ENCODE assay signal across 18 cellular contexts in the genomic region with DNA sequence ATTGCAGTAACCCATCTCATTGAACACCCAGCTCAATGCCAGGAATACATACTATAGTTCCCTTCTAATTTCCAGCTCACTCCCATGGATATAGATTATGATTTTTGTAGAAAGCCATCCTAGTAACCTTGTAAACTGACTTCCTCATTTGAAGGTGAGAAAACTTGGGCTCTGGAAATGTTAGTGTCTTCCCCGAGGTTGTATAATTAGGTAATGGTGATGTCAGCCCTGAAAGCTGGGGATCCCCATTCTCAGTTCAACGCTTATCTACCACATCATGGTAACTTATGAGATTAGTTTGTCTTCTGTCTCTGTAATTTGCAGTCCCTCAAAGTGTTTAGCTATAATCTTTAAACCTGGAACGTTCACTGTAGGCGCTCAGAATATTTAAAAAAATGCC. TPM values are rescaled to one million over a fixed set of nuclear protein-coding genes. Genes with fewer than 3 reads are reported as not detected.
A peak's percentile ranks its signal among the peaks of the same experiment; 100 is the strongest.
DNase-seq lines count a peak whose midpoint lies in the region; ATAC-seq and TF ChIP-seq lines count a peak whose summit lies in the region.
"Had no signal": no experiment of that assay in that cellular context is flagged by ENCODE, and none has a peak within 500 bp of the region (broad histone marks: within the 10 kb centered on the region; RNA-seq: fewer than 3 reads in every experiment).

No MANE protein-coding gene starts in this region.

- no peak overlapping the region for H3K4me3 Mint-ChIP-seq in activated T-cell treated with anti-CD3 and anti-CD28 coated beads, Interleukin-2, amount 50 U/mL, for 72 hours
- no peak overlapping the region for H3K4me3 Mint-ChIP-seq in activated T-helper 17 cell treated with anti-CD3 and anti-CD28 coated beads, Interleukin-2, amount 50 U/mL, for 72 hours
- H3K4me3 Mint-ChIP-seq: B cell; CD8-positive, alpha-beta T cell had no signal

- CTCF ChIA-PET in GM10248 (lab: Yijun Ruan, JAX): interaction anchor here (1.3 to 1.6 kb wide), 2 partner anchors 10 to 12 kb away, joined by 4 to 5 read pairs; no protein-coding TSS in a partner anchor

- no peaks in the 10 kb centered on the region for H3K4me1 ChIP-seq in breast epithelium
- H3K4me1 ChIP-seq: BLaER1 treated with 17β-estradiol and CSF1 and Interleukin-3, amounts not matched to agents 10 nM and 100 nM had no signal

- POLR2A ChIA-PET in GM10248 (lab: Yijun Ruan, JAX): no interaction called here

- peaks cover 41% of the 10 kb centered on the region for H3K27me3 Mint-ChIP-seq in activated T-cell treated with anti-CD3 and anti-CD28 coated beads, Interleukin-2, amount 50 U/mL, for 72 hours (ENCODE audit: low read depth)
- peaks cover 36% of the 10 kb centered on the region for H3K27me3 Mint-ChIP-seq in activated T-helper 17 cell treated with anti-CD3 and anti-CD28 coated beads, Interleukin-2, amount 50 U/mL, for 72 hours

- no peak overlapping the region for H3K4me3 ChIP-seq in breast epithelium
- H3K4me3 ChIP-seq: BLaER1 treated with 17β-estradiol and CSF1 and Interleukin-3, amounts not matched to agents 10 nM and 100 nM had no signal

- no peak for TF ChIP-seq POLR2A in breast epithelium (IDR thresholded peaks at IDR 0.05)

- TF ChIP-seq CTCF in GM10248 (IDR thresholded peaks at IDR 0.05; ENCODE audit: control extremely low read depth, extremely low read depth, low read depth, missing control alignments) (no peak), breast epithelium (IDR thresholded peaks at IDR 0.05) (no peak)

- peaks cover 0 to 2% of the 10 kb centered on the region in 2 donors for H3K36me3 Mint-ChIP-seq in activated T-cell treated with anti-CD3 and anti-CD28 coated beads, Interleukin-2, amount 50 U/mL, for 72 hours (ENCODE audit: insufficient read depth in 2 of 2)
- H3K36me3 Mint-ChIP-seq in activated T-helper 17 cell treated with anti-CD3 and anti-CD28 coated beads, Interleukin-2, amount 50 U/mL, for 72 hours (ENCODE audit: low read depth): no peaks in the 10 kb centered on the region
- H3K36me3 Mint-ChIP-seq: CD8-positive, alpha-beta T cell had no signal

- peaks cover 16% of the 10 kb centered on the region for H3K4me1 Mint-ChIP-seq in activated T-cell treated with anti-CD3 and anti-CD28 coated beads, Interleukin-2, amount 50 U/mL, for 72 hours (ENCODE audit: low read depth)
- no peaks in the 10 kb centered on the region for H3K4me1 Mint-ChIP-seq in activated T-helper 17 cell treated with anti-CD3 and anti-CD28 coated beads, Interleukin-2, amount 50 U/mL, for 72 hours
- H3K4me1 Mint-ChIP-seq: B cell had no signal

- H3K27me3 ChIP-seq in breast epithelium: peaks cover 0 to 35% of the 10 kb centered on the region in 2 donors
- H3K27me3 ChIP-seq: BLaER1 treated with 17β-estradiol and CSF1 and Interleukin-3, amounts not matched to agents 10 nM and 100 nM had no signal

- intact Hi-C loops in breast epithelium (cut with DNase I; ENCODE audit: low total_unique reads): no loop called here

- no peaks in the 10 kb centered on the region for H3K36me3 ChIP-seq in breast epithelium
- H3K36me3 ChIP-seq: BLaER1 treated with 17β-estradiol and CSF1 and Interleukin-3, amounts not matched to agents 10 nM and 100 nM had no signal

- no peak for DNase-seq in activated T-cell treated with anti-CD3 and anti-CD28 coated beads, Interleukin-2, amount 50 U/mL, for 72 hours
- DNase-seq in activated T-cell treated with anti-CD3 and anti-CD28 coated beads, Interleukin-2, amount 50 U/mL, for 48 hours: no peak
- DNase-seq in GM10248 (ENCODE audit: extremely low spot score) (peak; percentile 45), DMS53 (lab: John Stamatoyannopoulos, UW) (no peak), breast epithelium (ENCODE audit: low spot score in 2 of 2) (no peak)
- DNase-seq: Calu3; CD8-positive, alpha-beta T cell; DND-41; EL; HCEC 1CT had no signal

- H3K27ac ChIP-seq in breast epithelium: no peak overlapping the region
- H3K27ac ChIP-seq: 22Rv1; BLaER1 treated with 17β-estradiol and CSF1 and Interleukin-3, amounts not matched to agents 10 nM and 100 nM; KMS-11 had no signal

- H3K9me3 ChIP-seq in breast epithelium: no peaks in the 10 kb centered on the region

- ATAC-seq in activated T-cell treated with anti-CD3 and anti-CD28 coated beads, Interleukin-2, amount 50 U/mL, for 72 hours (replicated peaks in 1 of 2): peak; percentile 47 to 52
- ATAC-seq in GM18868 (IDR thresholded peaks at IDR 0.05; ENCODE audit: unreplicated experiment) (peak; percentile 71), HG03442 (IDR thresholded peaks at IDR 0.05; ENCODE audit: unreplicated experiment) (no peak)
- ATAC-seq in activated T-helper 17 cell treated with anti-CD3 and anti-CD28 coated beads, Interleukin-2, amount 50 U/mL, for 72 hours (replicated peaks): peak; percentile 39
- ATAC-seq: CD8-positive, alpha-beta T cell had no signal

- H3K9me3 Mint-ChIP-seq in activated T-cell treated with anti-CD3 and anti-CD28 coated beads, Interleukin-2, amount 50 U/mL, for 72 hours: no peaks in the 10 kb centered on the region
- no peaks in the 10 kb centered on the region for H3K9me3 Mint-ChIP-seq in activated T-helper 17 cell treated with anti-CD3 and anti-CD28 coated beads, Interleukin-2, amount 50 U/mL, for 72 hours
- H3K9me3 Mint-ChIP-seq: CD8-positive, alpha-beta T cell had no signal

- H3K27ac Mint-ChIP-seq in activated T-cell treated with anti-CD3 and anti-CD28 coated beads, Interleukin-2, amount 50 U/mL, for 72 hours: no peak overlapping the region
- H3K27ac Mint-ChIP-seq in activated T-helper 17 cell treated with anti-CD3 and anti-CD28 coated beads, Interleukin-2, amount 50 U/mL, for 72 hours: no peak overlapping the region
- H3K27ac Mint-ChIP-seq: B cell; CD8-positive, alpha-beta T cell; GM23338 had no signal

RNA-seq across cellular contexts. Expression of a gene that starts 34.6 kb away (rescaled TPM):
- 10 to 100 TPM in 1 of 2 donors, 1 to 10 TPM in 1; 5.9 to 10.5 TPM for total RNA-seq in activated T-cell treated with anti-CD3 and anti-CD28 coated beads, Interleukin-2, amount 50 U/mL, for 72 hours
- 1 to 10 TPM; 2.0 to 8.6 TPM for total RNA-seq in activated T-helper 17 cell treated with anti-CD3 and anti-CD28 coated beads, Interleukin-2, amount 50 U/mL, for 72 hours
- total RNA-seq in breast epithelium: 1 to 10 TPM; 6.6 to 9.9 (median 6.6) TPM
